In the genomic region with DNA sequence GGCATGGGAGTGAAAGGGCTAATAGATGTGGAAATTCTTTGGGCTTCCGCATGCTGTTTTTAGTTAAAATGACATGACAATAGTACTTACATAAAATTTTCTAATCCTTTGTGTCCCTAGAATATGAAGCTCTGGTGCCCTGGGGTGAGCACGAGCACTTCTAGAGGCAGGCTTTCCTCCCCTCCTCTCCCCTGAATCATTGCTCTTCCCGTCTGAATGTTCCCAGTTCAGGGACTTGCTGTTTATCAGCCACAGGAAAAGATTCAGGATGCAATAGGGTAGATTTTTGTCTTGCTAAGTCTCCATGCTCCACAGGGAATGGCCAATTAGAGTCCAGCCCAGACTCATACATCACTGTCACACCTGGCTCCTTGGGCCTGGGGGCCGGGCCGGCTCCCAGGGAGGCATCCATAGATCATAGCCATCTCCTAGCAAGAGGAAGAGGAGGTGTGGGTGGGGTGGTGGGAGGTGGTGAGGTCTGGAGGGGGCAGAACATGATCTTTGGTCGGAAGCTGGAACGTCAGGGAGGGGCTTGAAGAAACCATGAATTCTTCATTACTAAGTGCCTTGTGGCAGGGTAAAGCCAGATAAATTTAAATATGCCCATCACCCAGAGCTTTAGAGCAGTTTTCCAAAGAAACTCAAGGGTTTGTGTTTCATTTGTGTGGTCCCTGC, we compare ENCODE assay signal across 17 cellular contexts.
"Had no signal": no experiment of that assay in that cellular context is flagged by ENCODE, and none has a peak within 500 bp of the region (broad histone marks: within the 10 kb centered on the region; RNA-seq: fewer than 3 reads in every experiment).

No MANE protein-coding gene starts in this region.

- DNase-seq: activated CD4-positive, alpha-beta T cell treated with anti-CD3 and anti-CD28 coated beads, Interleukin-2, amount 10 ng/mL, durations not matched to agents 24 days and 14 days; activated CD8-positive, alpha-beta T cell treated with anti-CD3 and anti-CD28 coated beads for 36 hours; activated naive CD4-positive, alpha-beta T cell treated with anti-CD3 and anti-CD28 coated beads for 36 hours; activated T-cell treated with anti-CD3 and anti-CD28 coated beads, Interleukin-2, amount 50 U/mL, for 24 hours; body of pancreas; effector memory CD8-positive, alpha-beta T cell; kidney; left ventricle myocardium superior; right cardiac atrium; T1000; transverse colon; uterus had no signal

- H3K9me3 Mint-ChIP-seq: activated CD4-positive, alpha-beta T cell treated with anti-CD3 and anti-CD28 coated beads, Interleukin-2, amount 10 ng/mL, durations not matched to agents 24 days and 14 days; activated CD8-positive, alpha-beta T cell treated with anti-CD3 and anti-CD28 coated beads for 36 hours; activated naive CD4-positive, alpha-beta T cell treated with anti-CD3 and anti-CD28 coated beads for 36 hours; activated T-cell treated with anti-CD3 and anti-CD28 coated beads, Interleukin-2, amount 50 U/mL, for 24 hours; activated T-helper 2 cell treated with anti-CD3 and anti-CD28 coated beads, Interferon-gamma antibody, Interleukin-2, Interleukin-4, amounts not matched to agents 10 μg/mL and 5 μg/mL and 100 μg/mL, durations not matched to agents 14 hours and 24 hours and 36 hours; effector memory CD8-positive, alpha-beta T cell; neural crest cell had no signal

- H3K4me3 ChIP-seq: body of pancreas, prostate gland, suprapubic skin, transverse colon, uterus had no signal

- H3K27me3 ChIP-seq: body of pancreas, transverse colon, uterus had no signal

- H3K27ac Mint-ChIP-seq: activated CD4-positive, alpha-beta T cell treated with anti-CD3 and anti-CD28 coated beads, Interleukin-2, amount 10 ng/mL, durations not matched to agents 24 days and 14 days; activated CD8-positive, alpha-beta T cell treated with anti-CD3 and anti-CD28 coated beads for 36 hours; activated naive CD4-positive, alpha-beta T cell treated with anti-CD3 and anti-CD28 coated beads for 36 hours; activated T-cell treated with anti-CD3 and anti-CD28 coated beads, Interleukin-2, amount 50 U/mL, for 24 hours; activated T-helper 2 cell treated with anti-CD3 and anti-CD28 coated beads, Interferon-gamma antibody, Interleukin-2, Interleukin-4, amounts not matched to agents 10 μg/mL and 5 μg/mL and 100 μg/mL, durations not matched to agents 14 hours and 24 hours and 36 hours; effector memory CD8-positive, alpha-beta T cell; stimulated activated naive CD8-positive, alpha-beta T cell treated with anti-CD3 and anti-CD28 coated beads, Interleukin-15, Interleukin-2, amounts not matched to agents 100 ng/mL and 50 ng/mL, for 24 hours had no signal

- H3K9me3 ChIP-seq: body of pancreas, prostate gland, suprapubic skin, transverse colon, uterus had no signal

- H3K4me1 ChIP-seq: body of pancreas, prostate gland, suprapubic skin, transverse colon, uterus had no signal

- H3K27me3 Mint-ChIP-seq: activated CD4-positive, alpha-beta T cell treated with anti-CD3 and anti-CD28 coated beads, Interleukin-2, amount 10 ng/mL, durations not matched to agents 24 days and 14 days; activated CD8-positive, alpha-beta T cell treated with anti-CD3 and anti-CD28 coated beads for 36 hours; activated T-cell treated with anti-CD3 and anti-CD28 coated beads, Interleukin-2, amount 50 U/mL, for 24 hours; stimulated activated naive CD8-positive, alpha-beta T cell treated with anti-CD3 and anti-CD28 coated beads, Interleukin-15, Interleukin-2, amounts not matched to agents 100 ng/mL and 50 ng/mL, for 24 hours had no signal

- H3K4me1 Mint-ChIP-seq: activated CD4-positive, alpha-beta T cell treated with anti-CD3 and anti-CD28 coated beads, Interleukin-2, amount 10 ng/mL, durations not matched to agents 24 days and 14 days had no signal

- H3K36me3 ChIP-seq: prostate gland, suprapubic skin, transverse colon, uterus had no signal

- H3K4me3 Mint-ChIP-seq: activated CD4-positive, alpha-beta T cell treated with anti-CD3 and anti-CD28 coated beads, Interleukin-2, amount 10 ng/mL, durations not matched to agents 24 days and 14 days; activated CD8-positive, alpha-beta T cell treated with anti-CD3 and anti-CD28 coated beads for 36 hours; activated naive CD4-positive, alpha-beta T cell treated with anti-CD3 and anti-CD28 coated beads for 36 hours; activated T-cell treated with anti-CD3 and anti-CD28 coated beads, Interleukin-2, amount 50 U/mL, for 24 hours; effector memory CD8-positive, alpha-beta T cell; neural crest cell; stimulated activated naive CD8-positive, alpha-beta T cell treated with anti-CD3 and anti-CD28 coated beads, Interleukin-15, Interleukin-2, amounts not matched to agents 100 ng/mL and 50 ng/mL, for 24 hours had no signal

- H3K27ac ChIP-seq: body of pancreas, prostate gland, suprapubic skin, transverse colon, uterus had no signal
